ENCODE assay signal across 10 cellular contexts in genomic region chr13:73521291-73521626, GRCh38.
DNase-seq lines count a peak whose midpoint lies in the region; ATAC-seq and TF ChIP-seq lines count a peak whose summit lies in the region.
"Had no signal": no experiment of that assay in that cellular context is flagged by ENCODE, and none has a peak within 500 bp of the region (broad histone marks: within the 10 kb centered on the region; RNA-seq: fewer than 3 reads in every experiment).

No MANE protein-coding gene starts in this region.

- peak; percentile 78 for DNase-seq in activated CD4-positive, alpha-beta T cell treated with anti-CD3 and anti-CD28 coated beads, Interleukin-2, amount 10 ng/mL, durations not matched to agents 24 days and 14 days
- DNase-seq in activated CD4-positive, alpha-beta T cell treated with anti-CD3 and anti-CD28 coated beads for 1 hour, result no peak
- DNase-seq in NCI-H187 treated with DMSO at 0.1 percent for 48 hours (lab: John Stamatoyannopoulos, UW), result peak; percentile 23
- peak; percentile 38 for DNase-seq in activated naive CD8-positive, alpha-beta T cell treated with anti-CD3 and anti-CD28 coated beads, Interleukin-2, amount 10 ng/mL, durations not matched to agents 7 days and 5 days
- DNase-seq in sciatic nerve (ENCODE audit: low spot score), result no peak
- DNase-seq in erythroblast (lab: John Stamatoyannopoulos, UW), result no peak
- no peak for DNase-seq in GM19240 (ENCODE audit: insufficient read length, low spot score)
- no peak for DNase-seq in NCI-H1092 treated with DMSO at 0.1 percent for 48 hours (lab: John Stamatoyannopoulos, UW)
- DNase-seq: MV-4-11, trophoblast cell had no signal

- no peaks in the 10 kb centered on the region for H3K36me3 Mint-ChIP-seq in activated CD4-positive, alpha-beta T cell treated with anti-CD3 and anti-CD28 coated beads, Interleukin-2, amount 10 ng/mL, durations not matched to agents 24 days and 14 days (ENCODE audit: low read depth)
- peaks cover 2% of the 10 kb centered on the region for H3K36me3 Mint-ChIP-seq in activated naive CD8-positive, alpha-beta T cell treated with anti-CD3 and anti-CD28 coated beads, Interleukin-2, amount 10 ng/mL, durations not matched to agents 7 days and 5 days

- peak overlapping the region; percentile 78 for H3K4me3 Mint-ChIP-seq in activated CD4-positive, alpha-beta T cell treated with anti-CD3 and anti-CD28 coated beads, Interleukin-2, amount 10 ng/mL, durations not matched to agents 24 days and 14 days
- peak overlapping the region; percentile 81 for H3K4me3 Mint-ChIP-seq in activated naive CD8-positive, alpha-beta T cell treated with anti-CD3 and anti-CD28 coated beads, Interleukin-2, amount 10 ng/mL, durations not matched to agents 7 days and 5 days

- peaks cover 10% of the 10 kb centered on the region for H3K9me3 Mint-ChIP-seq in activated CD4-positive, alpha-beta T cell treated with anti-CD3 and anti-CD28 coated beads, Interleukin-2, amount 10 ng/mL, durations not matched to agents 24 days and 14 days
- no peaks in the 10 kb centered on the region for H3K9me3 Mint-ChIP-seq in activated naive CD8-positive, alpha-beta T cell treated with anti-CD3 and anti-CD28 coated beads, Interleukin-2, amount 10 ng/mL, durations not matched to agents 7 days and 5 days

- intact Hi-C loops in activated CD4-positive, alpha-beta T cell treated with anti-CD3 and anti-CD28 coated beads, Interleukin-2, amount 10 ng/mL, durations not matched to agents 24 days and 14 days (cut with micrococcal nuclease), result loop anchor here (2.0 kb wide), 1 partner anchor 196 kb away; no protein-coding TSS in a partner anchor
- intact Hi-C loops in sciatic nerve (cut with DNase I), result no loop called here

- TF ChIP-seq POLR2A in erythroblast (IDR thresholded peaks at IDR 0.05; ENCODE audit: low read length), result no peak

- peak; percentile 97 for ATAC-seq in activated naive CD8-positive, alpha-beta T cell treated with anti-CD3 and anti-CD28 coated beads, Interleukin-2, amount 10 ng/mL, durations not matched to agents 7 days and 5 days (ENCODE audit: low read depth)
- ATAC-seq in sciatic nerve, result peak; percentile 69

- no peaks in the 10 kb centered on the region for H3K27me3 Mint-ChIP-seq in activated CD4-positive, alpha-beta T cell treated with anti-CD3 and anti-CD28 coated beads, Interleukin-2, amount 10 ng/mL, durations not matched to agents 24 days and 14 days
- no peaks in the 10 kb centered on the region for H3K27me3 Mint-ChIP-seq in activated naive CD8-positive, alpha-beta T cell treated with anti-CD3 and anti-CD28 coated beads, Interleukin-2, amount 10 ng/mL, durations not matched to agents 7 days and 5 days

- peaks cover 20% of the 10 kb centered on the region for H3K4me1 Mint-ChIP-seq in activated CD4-positive, alpha-beta T cell treated with anti-CD3 and anti-CD28 coated beads, Interleukin-2, amount 10 ng/mL, durations not matched to agents 24 days and 14 days
- H3K4me1 Mint-ChIP-seq in activated naive CD8-positive, alpha-beta T cell treated with anti-CD3 and anti-CD28 coated beads, Interleukin-2, amount 10 ng/mL, durations not matched to agents 7 days and 5 days, result peaks cover 17% of the 10 kb centered on the region

- peak overlapping the region; percentile 83 for H3K27ac Mint-ChIP-seq in activated CD4-positive, alpha-beta T cell treated with anti-CD3 and anti-CD28 coated beads, Interleukin-2, amount 10 ng/mL, durations not matched to agents 24 days and 14 days
- H3K27ac Mint-ChIP-seq in activated naive CD8-positive, alpha-beta T cell treated with anti-CD3 and anti-CD28 coated beads, Interleukin-2, amount 10 ng/mL, durations not matched to agents 7 days and 5 days, result peak overlapping the region; percentile 93

- POLR2A ChIA-PET in activated naive CD8-positive, alpha-beta T cell treated with anti-CD3 and anti-CD28 coated beads, Interleukin-2, amount 10 ng/mL, durations not matched to agents 7 days and 5 days (lab: Charles Lee), result interaction anchor here (1.1 kb wide), 1 partner anchor 181 kb away, joined by 4 read pairs; no protein-coding TSS in a partner anchor

Comparison
In these comparisons a context has a peak if more than half of its experiments do, and no peak if none do; other contexts are left out.
1. DNase-seq: peak in activated CD4-positive, alpha-beta T cell treated with anti-CD3 and anti-CD28 coated beads, Interleukin-2, amount 10 ng/mL, durations not matched to agents 24 days and 14 days (single experiment), NCI-H187 treated with DMSO at 0.1 percent for 48 hours (single experiment) and activated naive CD8-positive, alpha-beta T cell treated with anti-CD3 and anti-CD28 coated beads, Interleukin-2, amount 10 ng/mL, durations not matched to agents 7 days and 5 days (single experiment); none in activated CD4-positive, alpha-beta T cell treated with anti-CD3 and anti-CD28 coated beads for 1 hour (single experiment), sciatic nerve (single experiment), erythroblast (0 of 2), GM19240 (single experiment) and NCI-H1092 treated with DMSO at 0.1 percent for 48 hours (single experiment).